ENCODE assay signal across 16 cellular contexts in genomic region chrX:2446815-2447214, GRCh38. TPM values are rescaled to one million over a fixed set of nuclear protein-coding genes. Genes with fewer than 3 reads are reported as not detected.
DNase-seq lines count a peak whose midpoint lies in the region; ATAC-seq and TF ChIP-seq lines count a peak whose summit lies in the region.
"Had no signal": no experiment of that assay in that cellular context is flagged by ENCODE, and none has a peak within 500 bp of the region (broad histone marks: within the 10 kb centered on the region; RNA-seq: fewer than 3 reads in every experiment).

No MANE protein-coding gene starts in this region.

- H4K91ac ChIP-seq in neuronal stem cell (ENCODE audit: low read depth, low read length, poor library complexity) = no peak overlapping the region

- no peak overlapping the region for H3K18ac ChIP-seq in neuronal stem cell (ENCODE audit: low read length)

- H3K23ac ChIP-seq in neuronal stem cell (ENCODE audit: low read depth, low read length, poor library complexity) = no peak overlapping the region

- 97% methylated on average over 14 of the region's 14 CpGs for WGBS in right cardiac atrium
- no CpG with 5 or more reads among the region's 14 CpGs for WGBS in neuronal stem cell (ENCODE audit: extremely low coverage in 2 of 2, insufficient read length in 2 of 2, insufficient replicate concordance in 1 of 2), 2 donors
- WGBS in testis, 2 donors = 74 to 89% methylated on average over 14 of the region's 14 CpGs

- H2AFZ ChIP-seq in neuronal stem cell (ENCODE audit: low read length) = no peak overlapping the region
- H2AFZ ChIP-seq: GM23248 had no signal

- H3K14ac ChIP-seq in neuronal stem cell (ENCODE audit: low read length) = no peak overlapping the region

- CTCF ChIA-PET in HEK293 (lab: Yijun Ruan, JAX) = no interaction called here

- H3K4ac ChIP-seq in neuronal stem cell (ENCODE audit: low read length) = no peak overlapping the region

- H3K9me3 ChIP-seq in right cardiac atrium (ENCODE audit: control insufficient read depth, low read length) (no peaks in the 10 kb centered on the region), HEK293 (ENCODE audit: control insufficient read depth, insufficient read depth, low read depth, low read length) (no peaks in the 10 kb centered on the region), neuronal stem cell (replicated peaks in 1 of 2; ENCODE audit: control insufficient read depth in 2 of 2, insufficient read depth in 1 of 2, low read depth in 1 of 2, low read length in 2 of 2) (peaks cover 15 to 21% of the 10 kb centered on the region in 2 donors), testis (no peaks in the 10 kb centered on the region)

- intact Hi-C loops in cardiac septum (cut with DNase I) = no loop called here
- intact Hi-C loops in right cardiac atrium (cut with DNase I) = no loop called here
- intact Hi-C loops in testis (cut with DNase I; ENCODE audit: low total_unique reads) = no loop called here

- POLR2A ChIA-PET in HEK293 (lab: Yijun Ruan, JAX) = no interaction called here

- H3K27me3 ChIP-seq in right cardiac atrium (ENCODE audit: control insufficient read depth, insufficient read depth) (no peaks in the 10 kb centered on the region), neuronal stem cell (ENCODE audit: control insufficient read depth in 3 of 3, insufficient read depth in 3 of 3, low read depth in 1 of 3, low read length in 3 of 3) (no peaks in the 10 kb centered on the region), testis (no peaks in the 10 kb centered on the region)
- H3K27me3 ChIP-seq: BLaER1 had no signal

- peaks cover 6% of the 10 kb centered on the region for H3K79me1 ChIP-seq in neuronal stem cell (ENCODE audit: low read depth, low read length)

- H3K36me3 ChIP-seq in HEK293 (ENCODE audit: control insufficient read depth in 2 of 2, insufficient read depth in 1 of 2, low read length in 2 of 2) (no peaks in the 10 kb centered on the region; a peak in 1 of 3 replicates), neuronal stem cell (replicated peaks in 1 of 2; ENCODE audit: control insufficient read depth in 2 of 2, insufficient read depth in 2 of 2, low read length in 2 of 2) (peaks cover 0 to 5% of the 10 kb centered on the region in 2 donors), testis (ENCODE audit: low read depth, missing control alignments) (no peaks in the 10 kb centered on the region)

- H3K4me1 ChIP-seq in right cardiac atrium (ENCODE audit: control insufficient read depth, insufficient read depth, low read length) (no peaks in the 10 kb centered on the region), HEK293 (ENCODE audit: control insufficient read depth, insufficient read depth, low read length) (no peaks in the 10 kb centered on the region), neuronal stem cell (ENCODE audit: control insufficient read depth in 2 of 2, insufficient read depth in 1 of 2, low read depth in 1 of 2, low read length in 2 of 2) (peaks cover under 1 to 11% of the 10 kb centered on the region in 2 donors), testis (no peaks in the 10 kb centered on the region)

- H4K8ac ChIP-seq in neuronal stem cell (ENCODE audit: low read depth, low read length) = no peak overlapping the region

- no peak overlapping the region for H3K4me2 ChIP-seq in neuronal stem cell (ENCODE audit: insufficient read depth, low read length, poor library complexity, severe bottlenecking)
- H3K4me2 ChIP-seq: BLaER1 had no signal

- H2AK5ac ChIP-seq in neuronal stem cell (ENCODE audit: low read depth, low read length) = peak overlapping the region; percentile 22

- no peak overlapping the region for H3K4me3 ChIP-seq in right cardiac atrium (ENCODE audit: low read length)
- no peak overlapping the region for H3K4me3 ChIP-seq in HEK293 (ENCODE audit: low read depth, low read length)
- no peak overlapping the region for H3K4me3 ChIP-seq in neuronal stem cell (ENCODE audit: low read length in 2 of 2)
- H3K4me3 ChIP-seq in testis = peak overlapping the region in 1 of 2 donors; percentile 2
- H3K4me3 ChIP-seq: BLaER1, GM23248 had no signal

- no peak overlapping the region for H2BK12ac ChIP-seq in neuronal stem cell (ENCODE audit: low read length)

- DNase-seq in cardiac septum (ENCODE audit: low spot score) (peak; percentile 59), right cardiac atrium (no peak), neuronal stem cell (ENCODE audit: low spot score) (no peak), testis (peak; percentile 60), NCI-H1105 (lab: John Stamatoyannopoulos, UW) (no peak)
- no peak for DNase-seq in effector CD8-positive, alpha-beta T cell (lab: John Stamatoyannopoulos, UW)
- DNase-seq: 8988T; Calu3; CD8-positive, alpha-beta T cell; DMS 273 treated with DMSO at 0.1 percent for 48 hours; DMS53; GM23248; H7 had no signal

- ATAC-seq in right cardiac atrium = no peak
- ATAC-seq in HG03520 (IDR thresholded peaks at IDR 0.05; ENCODE audit: unreplicated experiment) = no peak
- ATAC-seq: CD8-positive, alpha-beta T cell had no signal

- H3K9ac ChIP-seq in neuronal stem cell (ENCODE audit: low read depth, low read length, poor library complexity) = no peak overlapping the region
- H3K9ac ChIP-seq: BLaER1, GM23248 had no signal

- TF ChIP-seq CTCF in HEK293 (tag by site-specific recombination; IDR thresholded peaks at IDR 0.05) (no peak), testis (IDR thresholded peaks at IDR 0.05) (no peak)

- no peak overlapping the region for H2BK5ac ChIP-seq in neuronal stem cell (ENCODE audit: low read length)

- no peak overlapping the region for H2BK15ac ChIP-seq in neuronal stem cell (ENCODE audit: low read length)

- no peak overlapping the region for H3K27ac ChIP-seq in right cardiac atrium (ENCODE audit: low read length)
- no peak overlapping the region for H3K27ac ChIP-seq in HEK293 (ENCODE audit: extremely low read depth, low read depth, low read length)
- H3K27ac ChIP-seq in neuronal stem cell (replicated peaks; ENCODE audit: low read length) = no peak overlapping the region
- H3K27ac ChIP-seq in testis = no peak overlapping the region
- H3K27ac ChIP-seq: BLaER1, GM23248 had no signal

- TF ChIP-seq POLR2A in testis (IDR thresholded peaks at IDR 0.05) = no peak

- H2BK120ac ChIP-seq in neuronal stem cell (ENCODE audit: low read depth, low read length) = no peak overlapping the region

TF ChIP-seq in HEK293, 187 proteins besides CTCF, POLR2A, EP300 and RAD21:
- TF ChIP-seq ZBTB48 (tag by site-specific recombination; IDR thresholded peaks at IDR 0.05) = peak; percentile 63; the same call in 1 of the 2 replicates
- no peak for TF ChIP-seq ZNF248 (tag by site-specific recombination; IDR thresholded peaks at IDR 0.05)

RNA-seq across cellular contexts. Expression of gene DHRSX, which starts 54.0 kb away (rescaled TPM):
- total RNA-seq in cardiac septum (24.9 TPM), right cardiac atrium (10 to 100 TPM; 24.1 to 43.7 (median 34.0) TPM), testis (10 to 100 TPM; 29.2 to 31.3 TPM)
- polyA plus RNA-seq in right cardiac atrium (22.2 TPM), testis (ENCODE audit: insufficient read depth, low read depth, low replicate concordance) (15.3 TPM)
- polyA plus RNA-seq in neuronal stem cell (2013, experiment 1 of 2) = 24.5 TPM
- polyA plus RNA-seq in neuronal stem cell (2013, experiment 2 of 2) = 24.6 TPM

RNA-seq across cellular contexts. Expression of gene ZBED1, which starts 54.0 kb away (rescaled TPM):
- total RNA-seq in cardiac septum (45.1 TPM), right cardiac atrium (10 to 100 TPM; 25.6 to 61.6 (median 33.1) TPM), testis (10 to 100 TPM; 47.2 to 77.0 TPM)
- polyA plus RNA-seq in right cardiac atrium (29.4 TPM), testis (ENCODE audit: insufficient read depth, low read depth, low replicate concordance) (24.2 TPM)
- 19.2 TPM for polyA plus RNA-seq in neuronal stem cell (2013, experiment 1 of 2)
- 18.2 TPM for polyA plus RNA-seq in neuronal stem cell (2013, experiment 2 of 2)

Comparison
In these comparisons a context has a peak if more than half of its experiments do, and no peak if none do; other contexts are left out.
1. DNase-seq: peak in cardiac septum (single experiment) and testis (single experiment); none in right cardiac atrium (0 of 3), neuronal stem cell (single experiment), NCI-H1105 (single experiment) and effector CD8-positive, alpha-beta T cell (single experiment).